In the genomic region with DNA sequence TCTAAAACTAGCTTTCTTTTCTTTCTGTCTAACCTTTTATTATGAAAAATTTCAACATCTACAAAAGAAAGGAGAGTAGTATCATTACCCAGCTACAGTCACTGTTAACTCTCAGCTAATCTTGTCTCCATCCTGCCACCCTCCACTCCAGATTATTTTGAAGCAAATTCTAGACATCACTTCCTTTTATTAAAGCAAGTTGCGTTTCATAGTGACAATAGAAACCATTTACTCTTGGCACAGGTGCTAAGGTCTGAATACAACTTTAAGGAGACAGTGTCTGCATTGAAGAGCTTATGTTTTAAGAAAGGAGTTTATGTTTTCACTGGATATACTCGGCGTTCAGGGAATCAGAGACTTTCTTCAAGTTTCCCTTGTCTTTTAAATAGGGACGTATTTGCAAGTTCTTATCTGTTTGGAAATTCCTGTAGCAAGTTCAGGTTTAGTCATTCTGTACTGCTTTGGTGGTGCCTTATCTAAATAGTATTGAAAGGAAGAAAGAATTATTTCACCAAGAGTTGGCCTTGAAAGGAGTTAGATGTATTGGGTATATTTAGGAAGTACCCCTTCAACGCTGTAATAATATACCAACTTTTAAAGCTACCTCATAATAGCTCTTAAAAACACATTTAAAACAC, we compare ENCODE assay signal across 8 cellular contexts. TPM values are rescaled to one million over a fixed set of nuclear protein-coding genes. Genes with fewer than 3 reads are reported as not detected.
DNase-seq lines count a peak whose midpoint lies in the region; ATAC-seq and TF ChIP-seq lines count a peak whose summit lies in the region.
"Had no signal": no experiment of that assay in that cellular context is flagged by ENCODE, and none has a peak within 500 bp of the region (broad histone marks: within the 10 kb centered on the region; RNA-seq: fewer than 3 reads in every experiment).

No MANE protein-coding gene starts in this region.

- ATAC-seq in thoracic aorta (ENCODE audit: insufficient number of reproducible peaks, low FRiP score, low read depth) (no peak), GM18505 (IDR thresholded peaks at IDR 0.05; ENCODE audit: unreplicated experiment) (no peak), upper lobe of left lung (ENCODE audit: low FRiP score in 2 of 2) (no peak)

- TF ChIP-seq POLR2A in GM18505 (IDR thresholded peaks at IDR 0.05; ENCODE audit: borderline replicate concordance, extremely low read depth, insufficient read depth, insufficient read length): no peak
- TF ChIP-seq POLR2A in upper lobe of left lung (IDR thresholded peaks at IDR 0.05): no peak

- DNase-seq in NCI-H226 (peak; percentile 77), iris pigment epithelial cell (ENCODE audit: low read depth) (peak; percentile 66), thoracic aorta (ENCODE audit: low spot score) (no peak), middle frontal gyrus (ENCODE audit: extremely low spot score, low spot score) (no peak), upper lobe of left lung (no peak)
- DNase-seq: NCI-H1105 treated with DMSO at 0.1 percent for 48 hours had no signal

- H3K9me3 ChIP-seq in thoracic aorta (no peaks in the 10 kb centered on the region), upper lobe of left lung (no peaks in the 10 kb centered on the region)

- H3K36me3 ChIP-seq in thoracic aorta (no peaks in the 10 kb centered on the region), upper lobe of left lung (no peaks in the 10 kb centered on the region)

- no peak for TF ChIP-seq EP300 in upper lobe of left lung (IDR thresholded peaks at IDR 0.05)

- H3K27me3 ChIP-seq in thoracic aorta (replicated peaks; ENCODE audit: insufficient read depth): no peaks in the 10 kb centered on the region
- no peaks in the 10 kb centered on the region for H3K27me3 ChIP-seq in upper lobe of left lung

- TF ChIP-seq CTCF in brain (conservative IDR thresholded peaks at IDR 0.05) (no peak), thoracic aorta (IDR thresholded peaks at IDR 0.05) (no peak), upper lobe of left lung (IDR thresholded peaks at IDR 0.05) (no peak)

- H3K4me1 ChIP-seq in thoracic aorta (ENCODE audit: control insufficient read depth in 1 of 2, low read depth in 2 of 2) (peaks cover 37 to 73% of the 10 kb centered on the region in 2 donors), upper lobe of left lung (peaks cover 0 to 21% (median 15%) of the 10 kb centered on the region in 4 donors)

- H3K27ac Mint-ChIP-seq in brain: peak overlapping the region in 4 of 5 experiments; percentile 2 to 78 (median 28)

- 51 to 55% methylated on average over 5 of the region's 5 CpGs for WGBS in upper lobe of left lung, 2 donors

- peaks cover 68% of the 10 kb centered on the region for H3K4me1 Mint-ChIP-seq in brain

- peaks cover 0 to 2% (median 0%) of the 10 kb centered on the region in 5 experiments for H3K9me3 Mint-ChIP-seq in brain

- H3K36me3 Mint-ChIP-seq in brain: peaks cover 19% of the 10 kb centered on the region

- peak overlapping the region; percentile 45 for H3K4me3 ChIP-seq in thoracic aorta
- H3K4me3 ChIP-seq in upper lobe of left lung: no peak overlapping the region

- H3K4me3 Mint-ChIP-seq in brain: peak overlapping the region; percentile 6 to 50 (median 32)

- no peaks in the 10 kb centered on the region for H3K27me3 Mint-ChIP-seq in brain

- H3K27ac ChIP-seq in thoracic aorta (peak overlapping the region; percentile 74 to 77), upper lobe of left lung (no peak overlapping the region)

RNA-seq across cellular contexts. Expression of a gene that starts 42.7 kb away (rescaled TPM):
- 17.8 TPM for polyA plus RNA-seq in brain (ENCODE audit: insufficient read depth, low read depth, low replicate concordance)
- total RNA-seq in thoracic aorta (10 to 100 TPM; 50.9 to 78.6 TPM), upper lobe of left lung (100 to 1,000 TPM in 1 of 6 donors, 10 to 100 TPM in 5; 19.3 to 103 (median 38.7) TPM)

RNA-seq across cellular contexts. Expression of a gene that starts 43.5 kb away (rescaled TPM):
- polyA plus RNA-seq in brain (ENCODE audit: insufficient read depth, low read depth, low replicate concordance): 21.3 TPM
- total RNA-seq in thoracic aorta: 10 to 100 TPM; 26.8 to 61.4 TPM
- 10 to 100 TPM; 20.2 to 80.7 (median 31.7) TPM for total RNA-seq in upper lobe of left lung

Comparison
In these comparisons a context has a peak if more than half of its experiments do, and no peak if none do; other contexts are left out.
1. DNase-seq: peak in NCI-H226 (single experiment) and iris pigment epithelial cell (single experiment); none in thoracic aorta (single experiment), middle frontal gyrus (single experiment) and upper lobe of left lung (0 of 2).
2. H3K27ac ChIP-seq: peak in thoracic aorta (2 of 2); none in upper lobe of left lung (0 of 4).